28 cellular contexts compared by ENCODE assay signal in genomic region chr22:35818897-35819296, GRCh38.
"Had no signal": no experiment of that assay in that cellular context is flagged by ENCODE, and none has a peak within 500 bp of the region (broad histone marks: within the 10 kb centered on the region; RNA-seq: fewer than 3 reads in every experiment).

No MANE protein-coding gene starts in this region.

- H3K4me3 ChIP-seq: esophagus muscularis mucosa, gastrocnemius medialis, heart left ventricle had no signal

- H3K4me1 Mint-ChIP-seq: activated naive CD4-positive, alpha-beta T cell treated with anti-CD3 and anti-CD28 coated beads, Interleukin-2, amount 50 U/mL, for 24 hours had no signal

- H3K9me3 Mint-ChIP-seq: activated CD4-positive, alpha-beta T cell treated with anti-CD3 and anti-CD28 coated beads, Interleukin-2, amount 10 ng/mL, durations not matched to agents 7 days and 5 days; activated CD8-positive, alpha-beta T cell treated with anti-CD3 and anti-CD28 coated beads for 36 hours; activated naive CD4-positive, alpha-beta T cell treated with anti-CD3 and anti-CD28 coated beads for 36 hours; activated naive CD4-positive, alpha-beta T cell treated with anti-CD3 and anti-CD28 coated beads, Interleukin-2, amount 50 U/mL, for 24 hours; activated naive CD8-positive, alpha-beta T cell treated with anti-CD3 and anti-CD28 coated beads, Interleukin-2, amount 10 ng/mL, durations not matched to agents 7 days and 5 days; activated T-cell treated with anti-CD3 and anti-CD28 coated beads, Interleukin-2, amount 50 U/mL, for 4 hours; activated T-helper 2 cell treated with anti-CD3 and anti-CD28 coated beads, Interferon-gamma antibody, Interleukin-2, Interleukin-4, amounts not matched to agents 10 μg/mL and 5 μg/mL and 100 μg/mL, durations not matched to agents 14 hours and 24 hours and 36 hours; effector memory CD8-positive, alpha-beta T cell had no signal

- DNase-seq: activated CD4-positive, alpha-beta T cell treated with anti-CD3 and anti-CD28 coated beads for 4 hours; activated CD4-positive, alpha-beta T cell treated with anti-CD3 and anti-CD28 coated beads, Interleukin-2, amount 10 ng/mL, durations not matched to agents 7 days and 5 days; activated CD4-positive, alpha-beta T cell treated with anti-CD3 and anti-CD28 coated beads, Interleukin-2, amount 50 U/mL, for 48 hours; activated CD4-positive, CD25-positive, alpha-beta regulatory T cell; activated CD4-positive, CD25-positive, alpha-beta regulatory T cell treated with anti-CD3 and anti-CD28 coated beads, Interleukin-2, amount 50 U/mL, for 72 hours; activated CD8-positive, alpha-beta memory T cell treated with anti-CD3 and anti-CD28 coated beads for 24 hours; activated CD8-positive, alpha-beta T cell treated with anti-CD3 and anti-CD28 coated beads for 36 hours; activated effector memory CD4-positive, alpha-beta T cell treated with anti-CD3 and anti-CD28 coated beads, Interleukin-2, amount 50 U/mL, for 16 hours; activated naive CD4-positive, alpha-beta T cell treated with anti-CD3 and anti-CD28 coated beads for 36 hours; activated naive CD8-positive, alpha-beta T cell treated with anti-CD3 and anti-CD28 coated beads, Interleukin-2, amount 10 ng/mL, durations not matched to agents 7 days and 5 days; activated T-cell treated with anti-CD3 and anti-CD28 coated beads, Interleukin-2, amount 50 U/mL, for 4 hours; amniotic stem cell; anterior cingulate cortex; brain microvascular endothelial cell; caudate nucleus; cortex of kidney; dermis blood vessel endothelial cell; effector CD4-positive, alpha-beta T cell; effector memory CD8-positive, alpha-beta T cell; erythroblast; foreskin keratinocyte; gastrocnemius medialis; glutamatergic neuron; heart left ventricle; T-helper 2 cell had no signal

- H3K36me3 ChIP-seq: esophagus muscularis mucosa, gastrocnemius medialis, heart left ventricle had no signal

- H3K9me3 ChIP-seq: esophagus muscularis mucosa, gastrocnemius medialis, heart left ventricle had no signal

- H3K4me3 Mint-ChIP-seq: activated CD4-positive, alpha-beta T cell treated with anti-CD3 and anti-CD28 coated beads, Interleukin-2, amount 10 ng/mL, durations not matched to agents 7 days and 5 days; activated CD8-positive, alpha-beta T cell treated with anti-CD3 and anti-CD28 coated beads for 36 hours; activated naive CD4-positive, alpha-beta T cell treated with anti-CD3 and anti-CD28 coated beads for 36 hours; activated naive CD4-positive, alpha-beta T cell treated with anti-CD3 and anti-CD28 coated beads, Interleukin-2, amount 50 U/mL, for 24 hours; activated naive CD8-positive, alpha-beta T cell treated with anti-CD3 and anti-CD28 coated beads, Interleukin-2, amount 10 ng/mL, durations not matched to agents 7 days and 5 days; activated T-cell treated with anti-CD3 and anti-CD28 coated beads, Interleukin-2, amount 50 U/mL, for 4 hours; effector memory CD8-positive, alpha-beta T cell had no signal

- ATAC-seq: activated CD8-positive, alpha-beta T cell treated with anti-CD3 and anti-CD28 coated beads for 36 hours; activated T-cell treated with anti-CD3 and anti-CD28 coated beads, Interleukin-2, amount 50 U/mL, for 4 hours; effector memory CD8-positive, alpha-beta T cell; foreskin keratinocyte; gastrocnemius medialis; heart left ventricle had no signal

- H3K27ac Mint-ChIP-seq: activated CD4-positive, alpha-beta T cell treated with anti-CD3 and anti-CD28 coated beads, Interleukin-2, amount 10 ng/mL, durations not matched to agents 7 days and 5 days; activated CD8-positive, alpha-beta T cell treated with anti-CD3 and anti-CD28 coated beads for 36 hours; activated naive CD4-positive, alpha-beta T cell treated with anti-CD3 and anti-CD28 coated beads for 36 hours; activated naive CD4-positive, alpha-beta T cell treated with anti-CD3 and anti-CD28 coated beads, Interleukin-2, amount 50 U/mL, for 24 hours; activated naive CD8-positive, alpha-beta T cell treated with anti-CD3 and anti-CD28 coated beads, Interleukin-2, amount 10 ng/mL, durations not matched to agents 7 days and 5 days; activated T-helper 2 cell treated with anti-CD3 and anti-CD28 coated beads, Interferon-gamma antibody, Interleukin-2, Interleukin-4, amounts not matched to agents 10 μg/mL and 5 μg/mL and 100 μg/mL, durations not matched to agents 14 hours and 24 hours and 36 hours; effector memory CD8-positive, alpha-beta T cell had no signal

- H3K27me3 ChIP-seq: brain microvascular endothelial cell, esophagus muscularis mucosa, foreskin keratinocyte, gastrocnemius medialis, heart left ventricle had no signal

- H3K27me3 Mint-ChIP-seq: activated CD4-positive, alpha-beta T cell treated with anti-CD3 and anti-CD28 coated beads, Interleukin-2, amount 10 ng/mL, durations not matched to agents 7 days and 5 days; activated CD8-positive, alpha-beta T cell treated with anti-CD3 and anti-CD28 coated beads for 36 hours; activated naive CD4-positive, alpha-beta T cell treated with anti-CD3 and anti-CD28 coated beads, Interleukin-2, amount 50 U/mL, for 24 hours had no signal

- H3K36me3 Mint-ChIP-seq: activated naive CD4-positive, alpha-beta T cell treated with anti-CD3 and anti-CD28 coated beads, Interleukin-2, amount 50 U/mL, for 24 hours; activated naive CD8-positive, alpha-beta T cell treated with anti-CD3 and anti-CD28 coated beads, Interleukin-2, amount 10 ng/mL, durations not matched to agents 7 days and 5 days had no signal

- H3K27ac ChIP-seq: brain microvascular endothelial cell, esophagus muscularis mucosa, foreskin keratinocyte, heart left ventricle had no signal
